Comparison of ENCODE assay signal across 13 cellular contexts in the genomic region with DNA sequence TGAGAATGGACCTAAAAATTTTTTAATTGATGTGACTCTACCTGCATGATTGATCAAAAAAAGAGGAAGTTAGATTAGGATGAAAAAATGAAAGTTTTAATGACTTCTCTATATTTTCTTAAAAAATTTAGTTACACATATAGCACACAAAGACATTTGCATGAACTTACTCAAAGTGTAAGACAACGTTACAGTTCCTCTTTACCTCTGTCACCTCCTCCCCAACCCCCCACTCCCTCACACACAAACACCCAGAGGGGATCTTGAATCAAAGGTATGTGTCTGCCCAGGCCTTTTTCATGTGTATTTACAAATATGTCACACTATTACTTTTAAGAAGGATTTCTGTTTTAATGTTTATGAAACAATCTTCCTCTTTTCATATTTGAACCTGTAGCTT. TPM values are rescaled to one million over a fixed set of nuclear protein-coding genes. Genes with fewer than 3 reads are reported as not detected.
DNase-seq lines count a peak whose midpoint lies in the region; ATAC-seq and TF ChIP-seq lines count a peak whose summit lies in the region.
"Had no signal": no experiment of that assay in that cellular context is flagged by ENCODE, and none has a peak within 500 bp of the region (broad histone marks: within the 10 kb centered on the region; RNA-seq: fewer than 3 reads in every experiment).

No MANE protein-coding gene starts in this region.

- in situ Hi-C loops in gastrocnemius medialis (cut with MboI; ENCODE audit: low sequenced_read_pairs in 4 of 4): no loop called here

- H3K27me3 ChIP-seq in Peyer's patch (no peaks in the 10 kb centered on the region), gastrocnemius medialis (no peaks in the 10 kb centered on the region)
- H3K27me3 ChIP-seq: MG63 had no signal

- peak; percentile 88 for ATAC-seq in GM18517 (IDR thresholded peaks at IDR 0.05; ENCODE audit: unreplicated experiment)
- peak; percentile 84 for ATAC-seq in GM21447 (IDR thresholded peaks at IDR 0.05; ENCODE audit: unreplicated experiment)
- peak; percentile 78 for ATAC-seq in HG03064 (IDR thresholded peaks at IDR 0.05; ENCODE audit: low read depth, unreplicated experiment)
- no peak for ATAC-seq in gastrocnemius medialis
- ATAC-seq: PC-3, psoas muscle had no signal

- DNase-seq in Peyer's patch (peak in 2 of 3 donors; percentile 67 to 78), GM03348 (ENCODE audit: low spot score) (no peak), gastrocnemius medialis (no peak), DMS53 treated with DMSO at 0.1 percent for 48 hours (lab: John Stamatoyannopoulos, UW; ENCODE audit: unreplicated experiment) (no peak), DMS 273 treated with DMSO at 0.1 percent for 48 hours (lab: John Stamatoyannopoulos, UW) (no peak)
- DNase-seq: cerebellar nuclear complex, GOT3, MG63, PC-3, psoas muscle had no signal

- no peak for TF ChIP-seq POLR2A in Peyer's patch (IDR thresholded peaks at IDR 0.05)
- TF ChIP-seq POLR2A in gastrocnemius medialis (IDR thresholded peaks at IDR 0.05): no peak

- H3K4me1 ChIP-seq in Peyer's patch: peaks cover 0 to 12% (median 5%) of the 10 kb centered on the region in 4 donors
- no peaks in the 10 kb centered on the region for H3K4me1 ChIP-seq in gastrocnemius medialis
- H3K4me1 ChIP-seq: psoas muscle had no signal

- intact Hi-C loops in gastrocnemius medialis (cut with DNase I; ENCODE audit: low total_unique reads): no loop called here

- no peaks in the 10 kb centered on the region for H3K36me3 ChIP-seq in Peyer's patch
- H3K36me3 ChIP-seq in gastrocnemius medialis: no peaks in the 10 kb centered on the region
- H3K36me3 ChIP-seq: MG63 had no signal

- no peaks in the 10 kb centered on the region for H3K9me3 ChIP-seq in Peyer's patch
- no peaks in the 10 kb centered on the region for H3K9me3 ChIP-seq in gastrocnemius medialis
- H3K9me3 ChIP-seq: MG63, psoas muscle had no signal

- H3K27ac ChIP-seq in Peyer's patch: no peak overlapping the region
- H3K27ac ChIP-seq in gastrocnemius medialis: no peak overlapping the region
- H3K27ac ChIP-seq: psoas muscle had no signal

- H3K4me3 ChIP-seq in Peyer's patch (no peak overlapping the region), gastrocnemius medialis (no peak overlapping the region)
- H3K4me3 ChIP-seq: MG63, psoas muscle had no signal

- TF ChIP-seq CTCF in Peyer's patch (IDR thresholded peaks at IDR 0.05) (no peak), gastrocnemius medialis (IDR thresholded peaks at IDR 0.05 in 4 of 5, conservative IDR thresholded peaks at IDR 0.05 in 1 of 5) (no peak)

RNA-seq across cellular contexts. Expression of a gene that starts 20.6 kb away (rescaled TPM):
- total RNA-seq in Peyer's patch (10 to 100 TPM in 3 of 4 donors, 1 to 10 TPM in 1; 6.8 to 51.2 (median 19.8) TPM), gastrocnemius medialis (1 to 10 TPM in 3 of 4 donors, under 1 TPM in 1; 0.88 to 6.7 (median 1.8) TPM)

Comparison
In these comparisons a context has a peak if more than half of its experiments do, and no peak if none do; other contexts are left out.
1. ATAC-seq: peak in GM18517 (single experiment), GM21447 (single experiment) and HG03064 (single experiment); none in gastrocnemius medialis (0 of 2).
2. DNase-seq: peak in Peyer's patch (2 of 3); none in GM03348 (single experiment), gastrocnemius medialis (0 of 2), DMS53 treated with DMSO at 0.1 percent for 48 hours (single experiment) and DMS 273 treated with DMSO at 0.1 percent for 48 hours (single experiment).